ENCODE assay signal across 7 cellular contexts in the genomic region with DNA sequence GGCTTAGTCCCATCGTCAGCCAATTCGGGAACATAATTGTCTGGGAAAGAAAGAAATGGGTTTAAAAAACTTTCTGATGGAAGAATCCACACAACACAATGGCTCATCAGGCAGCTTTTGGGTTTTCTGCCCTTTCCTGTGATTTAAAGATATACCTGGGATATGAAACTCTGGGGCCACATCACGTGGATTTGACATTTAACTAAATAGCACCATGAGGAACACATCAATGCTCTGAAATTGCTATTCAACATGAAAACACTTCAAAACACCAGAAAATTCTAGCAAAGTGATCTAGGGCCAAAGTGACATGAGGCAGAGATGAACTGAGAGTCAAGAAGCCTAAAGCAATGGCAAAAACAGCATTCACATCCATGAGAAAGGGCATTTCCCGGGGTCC.
"Had no signal": no experiment of that assay in that cellular context is flagged by ENCODE, and none has a peak within 500 bp of the region (broad histone marks: within the 10 kb centered on the region; RNA-seq: fewer than 3 reads in every experiment).

No MANE protein-coding gene starts in this region.

- FAIRE-seq: HTR-8/SVneo, K562 had no signal

- H3K4me2 ChIP-seq: KMS-11 had no signal

- DNase-seq: IMR-90, KBM-7, KG1 had no signal

- H3K9ac ChIP-seq: KMS-11 had no signal

- ATAC-seq: K562 had no signal

- H3K27ac ChIP-seq: HL-60, KMS-11 had no signal

- H3K4me3 ChIP-seq: K562 had no signal
